8 cellular contexts compared by ENCODE assay signal in the genomic region with DNA sequence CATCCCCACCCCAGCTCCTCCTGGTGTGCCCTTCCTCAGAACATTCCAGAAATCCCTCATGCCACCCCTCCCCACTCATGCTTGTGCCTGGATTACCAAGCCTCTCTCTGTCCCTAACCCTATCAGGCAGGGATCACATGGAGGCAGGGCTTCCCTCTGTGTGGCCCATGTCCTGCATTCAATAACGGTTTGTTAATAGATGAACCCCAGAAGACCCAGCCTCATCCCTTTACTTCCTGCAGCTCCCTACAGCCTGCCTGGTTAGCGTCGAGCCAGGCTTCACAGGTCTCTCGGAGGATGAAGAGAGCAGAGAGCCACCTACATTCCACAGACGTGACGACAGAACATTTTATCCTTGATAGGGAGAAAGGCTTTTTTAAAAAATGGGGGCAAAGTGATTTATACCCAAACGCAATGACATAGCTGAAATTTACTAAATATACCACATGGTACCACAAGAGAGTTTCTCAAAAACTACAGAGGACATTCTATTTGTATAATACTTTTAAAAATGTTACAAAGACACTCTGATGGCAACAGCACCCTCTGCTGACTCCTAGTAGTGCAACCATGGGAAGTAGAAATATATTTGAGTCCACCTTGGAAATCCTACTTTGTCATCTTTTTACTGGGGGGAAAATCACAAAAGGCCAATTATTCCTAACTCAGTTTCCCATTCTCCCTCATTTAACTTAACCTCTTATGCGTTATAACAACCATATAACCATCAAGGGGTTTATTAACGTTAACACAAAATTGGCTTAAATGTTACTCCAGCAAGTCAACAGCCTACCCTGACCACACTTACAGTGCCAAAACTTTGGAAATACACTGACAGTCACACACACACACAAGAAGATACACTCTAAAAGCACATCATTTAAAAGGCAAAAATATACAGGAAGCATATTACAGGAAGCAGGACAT. TPM values are rescaled to one million over a fixed set of nuclear protein-coding genes. Genes with fewer than 3 reads are reported as not detected.
DNase-seq lines count a peak whose midpoint lies in the region; ATAC-seq and TF ChIP-seq lines count a peak whose summit lies in the region.

No MANE protein-coding gene starts in this region.

- intact Hi-C loops in left ventricle myocardium inferior (cut with micrococcal nuclease), result no loop called here
- intact Hi-C loops in Right ventricle myocardium superior (cut with DNase I), result loop anchor here (10.0 kb wide), 1 partner anchor 1352 kb away; no protein-coding TSS in a partner anchor
- intact Hi-C loops in transverse colon (cut with DNase I; ENCODE audit: low total_unique reads), result no loop called here

- H3K4me3 Mint-ChIP-seq in activated naive CD4-positive, alpha-beta T cell treated with anti-CD3 and anti-CD28 coated beads, Interleukin-2, amount 10 ng/mL, durations not matched to agents 7 days and 5 days, result no peak overlapping the region
- H3K4me3 Mint-ChIP-seq in T-helper 2 cell treated with Interferon-gamma antibody and Interleukin-4, amounts not matched to agents 5 μg/mL and 100 μg/mL, for 36 hours, result no peak overlapping the region

- H3K27ac Mint-ChIP-seq in activated naive CD4-positive, alpha-beta T cell treated with anti-CD3 and anti-CD28 coated beads, Interleukin-2, amount 10 ng/mL, durations not matched to agents 7 days and 5 days, result no peak overlapping the region
- no peak overlapping the region for H3K27ac Mint-ChIP-seq in T-helper 2 cell treated with Interferon-gamma antibody and Interleukin-4, amounts not matched to agents 5 μg/mL and 100 μg/mL, for 36 hours

- CTCF ChIA-PET in activated naive CD4-positive, alpha-beta T cell treated with anti-CD3 and anti-CD28 coated beads, Interleukin-2, amount 10 ng/mL, durations not matched to agents 7 days and 5 days (lab: Charles Lee), result interaction anchor here (0.6 to 8.1 kb wide), 14 partner anchors 14 to 98 kb away, joined by 3 to 75 read pairs (median 5); no protein-coding TSS in a partner anchor

- no CpG with 5 or more reads among the region's 9 CpGs for WGBS in iPS DF 6.9 (ENCODE audit: insufficient coverage, insufficient read length)
- WGBS in transverse colon (ENCODE audit: low coverage in 1 of 2), 2 donors, result 44 to 50% methylated on average over 9 of the region's 9 CpGs

- no peaks in the 10 kb centered on the region for H3K4me1 ChIP-seq in left ventricle myocardium inferior
- H3K4me1 ChIP-seq in iPS DF 6.9 (ENCODE audit: control insufficient read depth, insufficient read depth, low read length), result peaks cover 2% of the 10 kb centered on the region; the same call in 1 of the 2 replicates
- H3K4me1 ChIP-seq in transverse colon, result no peaks in the 10 kb centered on the region
- H3K4me1 ChIP-seq in effector memory CD4-positive, alpha-beta T cell (ENCODE audit: control insufficient read depth, insufficient read depth, low read length, poor library complexity, severe bottlenecking), result no peaks in the 10 kb centered on the region

- H3K9me3 Mint-ChIP-seq in activated naive CD4-positive, alpha-beta T cell treated with anti-CD3 and anti-CD28 coated beads, Interleukin-2, amount 10 ng/mL, durations not matched to agents 7 days and 5 days, result peaks cover 5% of the 10 kb centered on the region
- H3K9me3 Mint-ChIP-seq in T-helper 2 cell treated with Interferon-gamma antibody and Interleukin-4, amounts not matched to agents 5 μg/mL and 100 μg/mL, for 36 hours, result peaks cover 5% of the 10 kb centered on the region

- H3K4me1 Mint-ChIP-seq in activated naive CD4-positive, alpha-beta T cell treated with anti-CD3 and anti-CD28 coated beads, Interleukin-2, amount 10 ng/mL, durations not matched to agents 7 days and 5 days, result peaks cover 9% of the 10 kb centered on the region
- H3K4me1 Mint-ChIP-seq in T-helper 2 cell treated with Interferon-gamma antibody and Interleukin-4, amounts not matched to agents 5 μg/mL and 100 μg/mL, for 36 hours (ENCODE audit: low read depth), result peaks cover 10% of the 10 kb centered on the region

- no peak for TF ChIP-seq EP300 in transverse colon (IDR thresholded peaks at IDR 0.05; ENCODE audit: low read depth)

- no peaks in the 10 kb centered on the region for H3K36me3 Mint-ChIP-seq in activated naive CD4-positive, alpha-beta T cell treated with anti-CD3 and anti-CD28 coated beads, Interleukin-2, amount 10 ng/mL, durations not matched to agents 7 days and 5 days
- H3K36me3 Mint-ChIP-seq in T-helper 2 cell treated with Interferon-gamma antibody and Interleukin-4, amounts not matched to agents 5 μg/mL and 100 μg/mL, for 36 hours (ENCODE audit: low read depth), result no peaks in the 10 kb centered on the region

- peaks cover 14% of the 10 kb centered on the region for H3K9me3 ChIP-seq in left ventricle myocardium inferior (replicated peaks)
- no peaks in the 10 kb centered on the region for H3K9me3 ChIP-seq in iPS DF 6.9 (ENCODE audit: control insufficient read depth, insufficient read depth, low read length)
- peaks cover 0 to 6% of the 10 kb centered on the region in 2 donors for H3K9me3 ChIP-seq in transverse colon
- no peaks in the 10 kb centered on the region for H3K9me3 ChIP-seq in effector memory CD4-positive, alpha-beta T cell (ENCODE audit: control insufficient read depth, low read length)

- in situ Hi-C loops in transverse colon (cut with MboI; ENCODE audit: low pct_ligation_motif_present in 1 of 4, low pct_unique_long_range_greater_than_20kb in 1 of 4, low sequenced_read_pairs in 3 of 4), result no loop called here

- H3K36me3 ChIP-seq in left ventricle myocardium inferior (no peaks in the 10 kb centered on the region), iPS DF 6.9 (ENCODE audit: control insufficient read depth, insufficient read depth, low read length) (no peaks in the 10 kb centered on the region), transverse colon (no peaks in the 10 kb centered on the region)
- H3K36me3 ChIP-seq in effector memory CD4-positive, alpha-beta T cell (ENCODE audit: control insufficient read depth, insufficient read depth, low read length), result no peaks in the 10 kb centered on the region

- peaks cover 9% of the 10 kb centered on the region for H3K27me3 ChIP-seq in left ventricle myocardium inferior (ENCODE audit: low read depth)
- H3K27me3 ChIP-seq in iPS DF 6.9 (ENCODE audit: control insufficient read depth, insufficient read depth, low read length), result no peaks in the 10 kb centered on the region
- peaks cover 6% of the 10 kb centered on the region for H3K27me3 ChIP-seq in transverse colon
- no peaks in the 10 kb centered on the region for H3K27me3 ChIP-seq in effector memory CD4-positive, alpha-beta T cell (replicated peaks; ENCODE audit: control insufficient read depth, insufficient read depth, low read length, poor library complexity, severe bottlenecking)

- no peaks in the 10 kb centered on the region for H3K27me3 Mint-ChIP-seq in activated naive CD4-positive, alpha-beta T cell treated with anti-CD3 and anti-CD28 coated beads, Interleukin-2, amount 10 ng/mL, durations not matched to agents 7 days and 5 days
- H3K27me3 Mint-ChIP-seq in T-helper 2 cell treated with Interferon-gamma antibody and Interleukin-4, amounts not matched to agents 5 μg/mL and 100 μg/mL, for 36 hours (ENCODE audit: low read depth), result peaks cover 4% of the 10 kb centered on the region

- H3K27ac ChIP-seq in left ventricle myocardium inferior (replicated peaks) (no peak overlapping the region), iPS DF 6.9 (ENCODE audit: low read length) (no peak overlapping the region), transverse colon (no peak overlapping the region)
- no peak overlapping the region for H3K27ac ChIP-seq in effector memory CD4-positive, alpha-beta T cell (ENCODE audit: insufficient read depth, low read length, poor library complexity, severe bottlenecking)

- peak; percentile 67 for TF ChIP-seq CTCF in left ventricle myocardium inferior (IDR thresholded peaks at IDR 0.05; ENCODE audit: borderline replicate concordance)
- TF ChIP-seq CTCF in transverse colon (IDR thresholded peaks at IDR 0.05), result peak; percentile 35 to 59 (median 52)

- ATAC-seq in Right ventricle myocardium superior (ENCODE audit: poor library complexity), result no peak

- no peak for TF ChIP-seq POLR2A in transverse colon (IDR thresholded peaks at IDR 0.05)

- no peak overlapping the region for H3K4me3 ChIP-seq in left ventricle myocardium inferior
- no peak overlapping the region for H3K4me3 ChIP-seq in iPS DF 6.9 (ENCODE audit: low read length)
- no peak overlapping the region for H3K4me3 ChIP-seq in transverse colon
- no peak overlapping the region for H3K4me3 ChIP-seq in effector memory CD4-positive, alpha-beta T cell (ENCODE audit: insufficient read depth, low read depth, low read length, poor library complexity, severe bottlenecking)

- DNase-seq in left ventricle myocardium inferior (no peak), Right ventricle myocardium superior (no peak), Kasumi-1 (lab: John Stamatoyannopoulos, UW) (peak; percentile 55 to 80), iPS DF 6.9 (ENCODE audit: low read depth, low spot score) (peak; percentile 37), transverse colon (peak; percentile 12)
- DNase-seq in activated naive CD4-positive, alpha-beta T cell treated with anti-CD3 and anti-CD28 coated beads, Interleukin-2, amount 10 ng/mL, durations not matched to agents 7 days and 5 days, result peak; percentile 54
- DNase-seq in T-helper 2 cell treated with Interferon-gamma antibody and Interleukin-4, amounts not matched to agents 5 μg/mL and 100 μg/mL, for 36 hours (ENCODE audit: low spot score), result no peak
- DNase-seq in effector memory CD4-positive, alpha-beta T cell, result no peak

RNA-seq across cellular contexts. Expression of a gene that starts 30.7 kb away (rescaled TPM):
- total RNA-seq in left ventricle myocardium inferior (not detected), Right ventricle myocardium superior (not detected), transverse colon (under 1 TPM in 2 of 4 donors, not detected in 2; 0.14 to 0.64 TPM)

RNA-seq across cellular contexts. Expression of a gene that starts 31.4 kb away (rescaled TPM):
- total RNA-seq in left ventricle myocardium inferior, result 172 TPM
- 158 TPM for total RNA-seq in Right ventricle myocardium superior
- 10 to 100 TPM; 10.5 to 38.1 (median 22.0) TPM for total RNA-seq in transverse colon

Comparison
In these comparisons a context has a peak if more than half of its experiments do, and no peak if none do; other contexts are left out.
1. DNase-seq: peak in Kasumi-1 (2 of 2), activated naive CD4-positive, alpha-beta T cell treated with anti-CD3 and anti-CD28 coated beads, Interleukin-2, amount 10 ng/mL, durations not matched to agents 7 days and 5 days (single experiment), iPS DF 6.9 (single experiment) and transverse colon (single experiment); none in left ventricle myocardium inferior (single experiment), Right ventricle myocardium superior (single experiment), T-helper 2 cell treated with Interferon-gamma antibody and Interleukin-4, amounts not matched to agents 5 μg/mL and 100 μg/mL, for 36 hours (single experiment) and effector memory CD4-positive, alpha-beta T cell (0 of 3).